8 cellular contexts compared by ENCODE assay signal in the genomic region with DNA sequence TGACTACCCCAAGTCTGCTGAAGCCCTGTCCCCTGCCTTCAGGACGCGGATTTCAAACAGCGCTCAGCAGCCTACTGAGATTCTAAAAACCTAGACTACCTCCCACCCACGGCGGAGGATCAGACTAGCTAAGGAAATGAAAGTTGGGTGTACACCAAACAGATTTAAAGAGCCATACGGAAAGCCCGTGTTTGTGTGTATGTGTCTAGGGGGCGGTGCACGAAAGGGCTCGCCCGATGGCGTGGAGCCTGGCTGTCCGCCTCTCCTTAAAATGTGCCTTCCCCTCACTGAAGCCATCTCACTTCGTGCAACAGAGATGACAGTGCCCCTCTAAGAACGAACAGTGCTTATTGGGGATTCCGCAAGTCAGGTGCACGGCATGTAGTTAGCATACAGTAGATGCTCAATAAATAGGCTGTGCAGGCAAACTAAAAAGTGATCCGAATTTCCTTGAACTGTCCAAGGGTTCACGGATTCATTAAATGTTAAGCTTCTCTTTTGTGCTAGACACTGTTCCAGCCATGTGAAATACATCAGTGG. TPM values are rescaled to one million over a fixed set of nuclear protein-coding genes. Genes with fewer than 3 reads are reported as not detected.
DNase-seq lines count a peak whose midpoint lies in the region; TF ChIP-seq lines count a peak whose summit lies in the region.

No MANE protein-coding gene starts in this region.

- peak; percentile 77 for DNase-seq in activated effector memory CD4-positive, alpha-beta T cell treated with anti-CD3 and anti-CD28 coated beads, Interleukin-2, amount 50 U/mL, for 16 hours
- DNase-seq in activated effector memory CD4-positive, alpha-beta T cell treated with Interleukin-2 at 50 U/mL for 16 hours, result no peak
- DNase-seq in WERI-Rb-1 (no peak), fibroblast of mammary gland (ENCODE audit: low read depth) (peak; percentile 47), prostate gland (ENCODE audit: low spot score) (no peak), NCI-H1417 (lab: John Stamatoyannopoulos, UW) (no peak), H4 (ENCODE audit: low spot score) (no peak), NCI-H2227 treated with DMSO at 0.1 percent for 48 hours (lab: John Stamatoyannopoulos, UW) (no peak)

- WGBS in prostate gland, result 5% methylated on average over 19 of the region's 19 CpGs

- H3K36me3 ChIP-seq in WERI-Rb-1 (peaks cover 45% of the 10 kb centered on the region), prostate gland (peaks cover 9 to 10% of the 10 kb centered on the region in 2 donors)

- H3K27me3 ChIP-seq in WERI-Rb-1 (ENCODE audit: insufficient read depth, low read depth, severe bottlenecking) (no peaks in the 10 kb centered on the region), prostate gland (replicated peaks; ENCODE audit: insufficient read depth) (no peaks in the 10 kb centered on the region)

- H3K4me3 ChIP-seq in WERI-Rb-1 (ENCODE audit: low read depth, low read length), result peak overlapping the region; percentile 71
- H3K4me3 ChIP-seq in fibroblast of mammary gland (ENCODE audit: control insufficient read depth, low read depth, low read length), result peak overlapping the region; percentile 80
- peak overlapping the region; percentile 71 to 89 for H3K4me3 ChIP-seq in prostate gland

- H3K4me1 ChIP-seq in prostate gland (replicated peaks), result peaks cover 26% of the 10 kb centered on the region

- TF ChIP-seq POLR2A in prostate gland (IDR thresholded peaks at IDR 0.05), result no peak

- intact Hi-C loops in prostate gland (cut with DNase I), result loop anchor here (2.0 kb wide), 1 partner anchor 22 kb away; a partner anchor contains a TSS

- H3K9me3 ChIP-seq in WERI-Rb-1 (ENCODE audit: severe bottlenecking) (no peaks in the 10 kb centered on the region), prostate gland (no peaks in the 10 kb centered on the region)

- TF ChIP-seq CTCF in WERI-Rb-1 (IDR thresholded peaks at IDR 0.05; ENCODE audit: low read depth, low read length) (no peak), fibroblast of mammary gland (conservative IDR thresholded peaks at IDR 0.05; ENCODE audit: control insufficient read depth, insufficient read depth, low read depth, low read length) (no peak), prostate gland (IDR thresholded peaks at IDR 0.05) (no peak)

- peak overlapping the region; percentile 94 for H3K27ac ChIP-seq in WERI-Rb-1
- peak overlapping the region; percentile 88 to 95 for H3K27ac ChIP-seq in prostate gland

RNA-seq across cellular contexts. Expression of a gene that starts 0.6 kb away (rescaled TPM):
- 10 to 100 TPM in 1 of 2 donors, 1 to 10 TPM in 1; 7.6 to 14.7 TPM for total RNA-seq in prostate gland
- total RNA-seq in H4 (2014; rRNA removed; shearing (Covaris generic)), result 15.6 and 18.4 TPM in 2 replicates

RNA-seq across cellular contexts. Expression of a gene that starts 14.1 kb away (rescaled TPM):
- total RNA-seq in prostate gland, result 10 to 100 TPM; 40.2 to 88.6 TPM
- total RNA-seq in H4 (2014; rRNA removed; shearing (Covaris generic)), result not detected in 2 replicates

RNA-seq across cellular contexts. Expression of a gene that starts 21.3 kb away (rescaled TPM):
- 10 to 100 TPM; 22.8 to 54.4 TPM for total RNA-seq in prostate gland
- total RNA-seq in H4 (2014; rRNA removed; shearing (Covaris generic)), result 18.6 and 27.5 TPM in 2 replicates

RNA-seq across cellular contexts. Expression of a gene that starts 30.5 kb away (rescaled TPM):
- total RNA-seq in prostate gland, result 100 to 1,000 TPM in 1 of 2 donors, 10 to 100 TPM in 1; 91.7 to 430 TPM
- total RNA-seq in H4 (2014; rRNA removed; shearing (Covaris generic)), result 88.1 and 139 TPM in 2 replicates

RNA-seq across cellular contexts. Expression of a gene that starts 32.2 kb away (rescaled TPM):
- total RNA-seq in prostate gland, result 100 to 1,000 TPM; 122 to 163 TPM
- 166 and 167 TPM in 2 replicates for total RNA-seq in H4 (2014; rRNA removed; shearing (Covaris generic))

Comparison
In these comparisons a context has a peak if more than half of its experiments do, and no peak if none do; other contexts are left out.
1. DNase-seq: peak in activated effector memory CD4-positive, alpha-beta T cell treated with anti-CD3 and anti-CD28 coated beads, Interleukin-2, amount 50 U/mL, for 16 hours (single experiment) and fibroblast of mammary gland (single experiment); none in activated effector memory CD4-positive, alpha-beta T cell treated with Interleukin-2 at 50 U/mL for 16 hours (single experiment), WERI-Rb-1 (single experiment), prostate gland (single experiment), NCI-H1417 (0 of 3), H4 (single experiment) and NCI-H2227 treated with DMSO at 0.1 percent for 48 hours (single experiment).
2. RNA of a gene that starts 14.1 kb away (total RNA-seq): 40.2 to 88.6 TPM in prostate gland; not detected in H4; every median in the first group is over 10 times any median in the second.
3. Peak in every context shown above with its lines, with median percentiles within 50 percentile points of each other: H3K4me3 ChIP-seq.